In the genomic region with DNA sequence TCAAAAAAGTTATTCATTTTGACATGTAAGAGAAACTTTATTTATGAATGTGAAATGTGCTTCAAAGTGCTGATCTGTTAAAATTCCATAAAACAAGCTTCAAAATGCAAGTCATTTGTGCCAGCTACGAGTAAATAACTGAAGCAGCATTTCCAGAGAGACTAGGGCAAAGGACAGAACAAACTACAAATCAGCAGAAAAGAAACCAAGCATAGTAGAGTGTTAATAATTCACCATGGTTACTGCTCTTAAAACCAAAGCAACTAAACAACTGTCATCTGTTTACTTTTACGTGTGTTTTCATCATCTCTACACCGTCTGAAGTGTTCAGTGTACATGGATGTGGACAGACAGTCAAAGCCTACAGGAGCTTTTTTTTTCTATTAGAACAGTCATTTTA, we compare ENCODE assay signal across 13 cellular contexts. TPM values are rescaled to one million over a fixed set of nuclear protein-coding genes. Genes with fewer than 3 reads are reported as not detected.
DNase-seq lines count a peak whose midpoint lies in the region; ATAC-seq, FAIRE-seq and TF ChIP-seq lines count a peak whose summit lies in the region.
"Had no signal": no experiment of that assay in that cellular context is flagged by ENCODE, and none has a peak within 500 bp of the region (broad histone marks: within the 10 kb centered on the region; RNA-seq: fewer than 3 reads in every experiment).

No MANE protein-coding gene starts in this region.

- no peak overlapping the region for H3K4me3 Mint-ChIP-seq in CD4-positive, alpha-beta memory T cell
- H3K4me3 Mint-ChIP-seq: endodermal cell had no signal

- H3K36me3 ChIP-seq in mesenchymal stem cell (ENCODE audit: control insufficient read depth in 1 of 2, insufficient read depth in 2 of 2, low read depth in 1 of 2, low read length in 2 of 2), result no peaks in the 10 kb centered on the region
- H3K36me3 ChIP-seq in upper lobe of right lung, result no peaks in the 10 kb centered on the region
- no peaks in the 10 kb centered on the region for H3K36me3 ChIP-seq in CD4-positive, alpha-beta memory T cell (ENCODE audit: insufficient read depth, low read length)

- H3K4me2 ChIP-seq in mesenchymal stem cell (ENCODE audit: low read length, poor library complexity, severe bottlenecking), result no peak overlapping the region

- no peak overlapping the region for H2BK120ac ChIP-seq in mesenchymal stem cell (ENCODE audit: low read depth, low read length)

- H4K8ac ChIP-seq in mesenchymal stem cell (ENCODE audit: low read length), result no peak overlapping the region

- no peaks in the 10 kb centered on the region for H3K36me3 Mint-ChIP-seq in CD4-positive, alpha-beta memory T cell
- H3K36me3 Mint-ChIP-seq: activated naive CD4-positive, alpha-beta T cell treated with anti-CD3 and anti-CD28 coated beads, Interleukin-2, amount 50 U/mL, for 72 hours had no signal

- CTCF ChIA-PET in CD4-positive, alpha-beta memory T cell (lab: Charles Lee; ENCODE audit: partially characterized antibody), result interaction anchor here (0.6 kb wide), 1 partner anchor 481 kb away, joined by 3 read pairs; no protein-coding TSS in a partner anchor

- DNase-seq in LNCaP clone FGC (ENCODE audit: low read depth), result peak; percentile 13
- DNase-seq in mesenchymal stem cell, result peak; percentile 56
- DNase-seq in upper lobe of right lung, result no peak
- no peak for DNase-seq in SK-N-DZ (ENCODE audit: low spot score)
- DNase-seq in posterior vena cava (ENCODE audit: low spot score), result no peak
- no peak for DNase-seq in CD4-positive, alpha-beta memory T cell
- DNase-seq: activated CD8-positive, alpha-beta memory T cell treated with anti-CD3 and anti-CD28 coated beads for 24 hours; endodermal cell; NCI-H226; stimulated activated CD4-positive, alpha-beta T cell treated with anti-CD3 and anti-CD28 coated beads, Interleukin-4, amount 100 ng/mL, for 4 hours had no signal

- H3K79me1 ChIP-seq in mesenchymal stem cell (replicated peaks; ENCODE audit: low read length, poor library complexity, severe bottlenecking), result no peaks in the 10 kb centered on the region

- TF ChIP-seq CTCF in LNCaP clone FGC (IDR thresholded peaks at IDR 0.05; ENCODE audit: control insufficient read depth, extremely low read depth, insufficient read depth) (no peak), upper lobe of right lung (IDR thresholded peaks at IDR 0.05) (no peak)

- H2AK5ac ChIP-seq in mesenchymal stem cell (ENCODE audit: low read length, severe bottlenecking), result no peak overlapping the region

- no peak overlapping the region for H4K91ac ChIP-seq in mesenchymal stem cell (ENCODE audit: low read length)

- H3K14ac ChIP-seq in mesenchymal stem cell (ENCODE audit: low read length in 2 of 2), result no peak overlapping the region

- no peak overlapping the region for H3K4me3 ChIP-seq in LNCaP clone FGC (ENCODE audit: low read depth, low read length)
- peak overlapping the region in 1 of 2 experiments; percentile 22 for H3K4me3 ChIP-seq in mesenchymal stem cell (ENCODE audit: insufficient read depth in 1 of 2, low read depth in 1 of 2, low read length in 2 of 2)
- H3K4me3 ChIP-seq in upper lobe of right lung, result no peak overlapping the region
- no peak overlapping the region for H3K4me3 ChIP-seq in CD4-positive, alpha-beta memory T cell (ENCODE audit: low read length in 2 of 2)

- no peak for ATAC-seq in upper lobe of right lung
- ATAC-seq: activated naive CD4-positive, alpha-beta T cell treated with anti-CD3 and anti-CD28 coated beads, Interleukin-2, amount 50 U/mL, for 72 hours had no signal

- H3K9me3 ChIP-seq in mesenchymal stem cell (ENCODE audit: control insufficient read depth, low read length) (no peaks in the 10 kb centered on the region), upper lobe of right lung (no peaks in the 10 kb centered on the region)
- H3K9me3 ChIP-seq in CD4-positive, alpha-beta memory T cell (ENCODE audit: control insufficient read depth in 1 of 2, low read length in 2 of 2), result no peaks in the 10 kb centered on the region

- no peak overlapping the region for H2AFZ ChIP-seq in mesenchymal stem cell (ENCODE audit: low read depth, low read length)

- H3K4me1 ChIP-seq in mesenchymal stem cell (ENCODE audit: control insufficient read depth, insufficient read depth, low read depth, low read length), result no peaks in the 10 kb centered on the region
- peaks cover 12% of the 10 kb centered on the region for H3K4me1 ChIP-seq in upper lobe of right lung
- H3K4me1 ChIP-seq in CD4-positive, alpha-beta memory T cell (ENCODE audit: insufficient read depth, low read length), result no peaks in the 10 kb centered on the region

- H2BK12ac ChIP-seq in mesenchymal stem cell (ENCODE audit: low read length in 2 of 2), result no peak overlapping the region

- intact Hi-C loops in upper lobe of right lung (cut with DNase I), result no loop called here
- intact Hi-C loops in posterior vena cava (cut with DNase I), result no loop called here
- intact Hi-C loops in CD4-positive, alpha-beta memory T cell (cut with micrococcal nuclease), result no loop called here

- H3K27me3 Mint-ChIP-seq in CD4-positive, alpha-beta memory T cell, result peaks cover 8 to 10% of the 10 kb centered on the region in 2 donors

- H3K4ac ChIP-seq in mesenchymal stem cell (ENCODE audit: low read depth in 1 of 2, low read length in 2 of 2), result no peak overlapping the region

- peaks cover 0 to 7% (median 3%) of the 10 kb centered on the region in 4 donors for H3K4me1 Mint-ChIP-seq in CD4-positive, alpha-beta memory T cell
- H3K4me1 Mint-ChIP-seq: endodermal cell had no signal

- no peaks in the 10 kb centered on the region for H3K27me3 ChIP-seq in mesenchymal stem cell (ENCODE audit: control insufficient read depth in 1 of 2, insufficient read depth in 1 of 2, low read length in 2 of 2)
- no peaks in the 10 kb centered on the region for H3K27me3 ChIP-seq in upper lobe of right lung
- no peaks in the 10 kb centered on the region for H3K27me3 ChIP-seq in CD4-positive, alpha-beta memory T cell (ENCODE audit: insufficient read depth, low read length)

- FAIRE-seq in colon (lab: Jason Lieb, UNC), result peak; percentile 85

- 14% methylated on average over 1 of the region's 3 CpGs for WGBS in mesenchymal stem cell

- H3K23ac ChIP-seq in mesenchymal stem cell (ENCODE audit: low read length in 2 of 2), result no peak overlapping the region

- H3K9me3 Mint-ChIP-seq in CD4-positive, alpha-beta memory T cell, result no peaks in the 10 kb centered on the region
- H3K9me3 Mint-ChIP-seq: activated naive CD4-positive, alpha-beta T cell treated with anti-CD3 and anti-CD28 coated beads, Interleukin-2, amount 50 U/mL, for 72 hours; endodermal cell had no signal

- H3K27ac ChIP-seq in mesenchymal stem cell (ENCODE audit: low read length, poor library complexity, severe bottlenecking) (no peak overlapping the region), upper lobe of right lung (peak overlapping the region; percentile 45)
- no peak overlapping the region for H3K27ac ChIP-seq in CD4-positive, alpha-beta memory T cell (ENCODE audit: low read depth, low read length)

- H3K18ac ChIP-seq in mesenchymal stem cell (ENCODE audit: low read depth in 1 of 2, low read length in 2 of 2), result no peak overlapping the region

- H2BK5ac ChIP-seq in mesenchymal stem cell (ENCODE audit: low read depth, low read length, poor library complexity, severe bottlenecking), result no peak overlapping the region

- no peak overlapping the region for H3K27ac Mint-ChIP-seq in CD4-positive, alpha-beta memory T cell
- H3K27ac Mint-ChIP-seq: activated naive CD4-positive, alpha-beta T cell treated with anti-CD3 and anti-CD28 coated beads, Interleukin-2, amount 50 U/mL, for 72 hours; endodermal cell had no signal

- H3K9ac ChIP-seq in mesenchymal stem cell (ENCODE audit: low read length), result peak overlapping the region; percentile 96

- POLR2A ChIA-PET in CD4-positive, alpha-beta memory T cell (lab: Charles Lee; ENCODE audit: partially characterized antibody), result no interaction called here

- no peak overlapping the region for H2BK15ac ChIP-seq in mesenchymal stem cell (ENCODE audit: low read depth, poor library complexity, severe bottlenecking)

RNA-seq across cellular contexts. Expression of gene ASPA, which starts 1.6 kb away (rescaled TPM):
- 0.03 TPM for polyA plus RNA-seq in mesenchymal stem cell (2013, experiment 1 of 2)
- 0.07 TPM for polyA plus RNA-seq in mesenchymal stem cell (2013, experiment 2 of 2)
- 8.2 TPM for total RNA-seq in upper lobe of right lung
- polyA plus RNA-seq in SK-N-DZ (2014; cell fraction: cytosol; rRNA removed), result not detected in 2 replicates
- not detected in 2 replicates for polyA plus RNA-seq in SK-N-DZ (2014; cell fraction: nucleus; rRNA removed)
- 1 to 10 TPM; 7.8 to 9.7 TPM for total RNA-seq in posterior vena cava
- total RNA-seq in CD4-positive, alpha-beta memory T cell, result not detected
- polyA plus RNA-seq in CD4-positive, alpha-beta memory T cell, result not detected
- total RNA-seq: endodermal cell had no signal

RNA-seq across cellular contexts. Expression of gene SPATA22, which starts 2.6 kb away (rescaled TPM):
- not detected for polyA plus RNA-seq in mesenchymal stem cell (2013, experiment 1 of 2)
- polyA plus RNA-seq in mesenchymal stem cell (2013, experiment 2 of 2), result not detected
- total RNA-seq in upper lobe of right lung (0.75 TPM), posterior vena cava (under 1 TPM; 0.24 to 0.28 TPM)
- 6.5 and 10.6 TPM in 2 replicates for polyA plus RNA-seq in SK-N-DZ (2014; cell fraction: cytosol; rRNA removed)
- polyA plus RNA-seq in SK-N-DZ (2014; cell fraction: nucleus; rRNA removed), result 6.4 and 7.6 TPM in 2 replicates
- total RNA-seq in CD4-positive, alpha-beta memory T cell, result not detected
- under 1 TPM in 1 of 2 donors, not detected in 1; 0.42 TPM for polyA plus RNA-seq in CD4-positive, alpha-beta memory T cell
- total RNA-seq: activated naive CD4-positive, alpha-beta T cell treated with anti-CD3 and anti-CD28 coated beads, Interleukin-2, amount 50 U/mL, for 72 hours; endodermal cell had no signal
- polyA plus RNA-seq: neural cell had no signal

RNA-seq across cellular contexts. Expression of gene OR1E2, which starts 40.6 kb away (rescaled TPM):
- not detected for polyA plus RNA-seq in mesenchymal stem cell (2013, experiment 1 of 2)
- polyA plus RNA-seq in mesenchymal stem cell (2013, experiment 2 of 2), result not detected
- total RNA-seq in upper lobe of right lung (not detected), posterior vena cava (not detected)
- polyA plus RNA-seq in SK-N-DZ (2014; cell fraction: cytosol; rRNA removed), result not detected in 2 replicates
- polyA plus RNA-seq in SK-N-DZ (2014; cell fraction: nucleus; rRNA removed), result 0.23 TPM in 1 of 2 replicates, not detected in the other
- total RNA-seq in CD4-positive, alpha-beta memory T cell, result not detected
- polyA plus RNA-seq in CD4-positive, alpha-beta memory T cell, result not detected
- total RNA-seq: activated naive CD4-positive, alpha-beta T cell treated with anti-CD3 and anti-CD28 coated beads, Interleukin-2, amount 50 U/mL, for 72 hours; endodermal cell had no signal
- polyA plus RNA-seq: neural cell had no signal

Comparison
In these comparisons a context has a peak if more than half of its experiments do, and no peak if none do; other contexts are left out.
1. DNase-seq: peak in LNCaP clone FGC (single experiment) and mesenchymal stem cell (single experiment); none in upper lobe of right lung (single experiment), SK-N-DZ (single experiment), posterior vena cava (single experiment) and CD4-positive, alpha-beta memory T cell (0 of 5).